In genomic region chr2:190794466-190795184, GRCh38 we compare ENCODE assay signal across 18 cellular contexts.
A peak's percentile ranks its signal among the peaks of the same experiment; 100 is the strongest.
DNase-seq lines count a peak whose midpoint lies in the region; ATAC-seq and TF ChIP-seq lines count a peak whose summit lies in the region.
"Had no signal": no experiment of that assay in that cellular context is flagged by ENCODE, and none has a peak within 500 bp of the region (broad histone marks: within the 10 kb centered on the region; RNA-seq: fewer than 3 reads in every experiment).

No MANE protein-coding gene starts in this region.

- no peak overlapping the region for H3K27ac ChIP-seq in left lung
- H3K27ac ChIP-seq: ascending aorta, heart right ventricle, right atrium auricular region, RWPE1 had no signal

- H3K27me3 Mint-ChIP-seq in activated naive CD4-positive, alpha-beta T cell treated with anti-CD3 and anti-CD28 coated beads, Interleukin-2, amount 50 U/mL, for 24 hours, result no peaks in the 10 kb centered on the region
- H3K27me3 Mint-ChIP-seq: activated B cell treated with CpG ODN at 0.5 μM for 24 hours had no signal

- H3K4me1 ChIP-seq in left lung, result peaks cover 6 to 24% of the 10 kb centered on the region in 2 donors

- no peaks in the 10 kb centered on the region for H3K36me3 ChIP-seq in left lung
- H3K36me3 ChIP-seq: ascending aorta, heart right ventricle, right atrium auricular region had no signal

- no peak for DNase-seq in activated naive CD4-positive, alpha-beta T cell treated with anti-CD3 and anti-CD28 coated beads, Interleukin-2, amount 50 U/mL, for 16 hours
- DNase-seq in glomerular visceral epithelial cell (ENCODE audit: extremely low spot score) (peak; percentile 48), left lung (no peak), Right ventricle myocardium superior (no peak)
- DNase-seq: activated B cell treated with CpG ODN at 0.5 μM for 24 hours; activated gamma-delta T cell treated with Interleukin-2 at 50 U/mL for 16 hours; heart right ventricle; left colon; mesenchymal stem cell; NCI-H187 treated with DMSO at 0.1 percent for 48 hours; stimulated activated CD4-positive, alpha-beta T cell treated with anti-CD3 and anti-CD28 coated beads, Interleukin-12 subunit alpha, Interleukin-12 subunit beta, amount 100 ng/mL, for 4 hours; T-helper 9 cell had no signal

- H3K4me3 ChIP-seq in left lung, result no peak overlapping the region
- H3K4me3 ChIP-seq: ascending aorta, heart right ventricle, right atrium auricular region had no signal

- H3K9me3 ChIP-seq in left lung, result no peaks in the 10 kb centered on the region
- H3K9me3 ChIP-seq: ascending aorta, heart right ventricle, right atrium auricular region had no signal

- ATAC-seq in SK-N-SH treated with all-trans-retinoic acid at 6 μM for 48 hours, result peak; percentile 39; the same call in 2 of the 3 replicates
- ATAC-seq in GM21528 (IDR thresholded peaks at IDR 0.05; ENCODE audit: low FRiP score, unreplicated experiment), result no peak
- no peak for ATAC-seq in left lung
- no peak for ATAC-seq in Right ventricle myocardium superior (ENCODE audit: poor library complexity)
- ATAC-seq: heart right ventricle, left colon had no signal

- no peaks in the 10 kb centered on the region for H3K36me3 Mint-ChIP-seq in activated naive CD4-positive, alpha-beta T cell treated with anti-CD3 and anti-CD28 coated beads, Interleukin-2, amount 50 U/mL, for 24 hours

- peaks cover 61% of the 10 kb centered on the region for H3K4me1 Mint-ChIP-seq in activated naive CD4-positive, alpha-beta T cell treated with anti-CD3 and anti-CD28 coated beads, Interleukin-2, amount 50 U/mL, for 24 hours
- H3K4me1 Mint-ChIP-seq: activated B cell treated with CpG ODN at 0.5 μM for 24 hours had no signal

- H3K9me3 Mint-ChIP-seq in activated naive CD4-positive, alpha-beta T cell treated with anti-CD3 and anti-CD28 coated beads, Interleukin-2, amount 50 U/mL, for 24 hours, result no peaks in the 10 kb centered on the region
- H3K9me3 Mint-ChIP-seq: activated B cell treated with CpG ODN at 0.5 μM for 24 hours had no signal

- no peak for TF ChIP-seq CTCF in left lung (IDR thresholded peaks at IDR 0.05)

- H3K27me3 ChIP-seq in left lung, result no peaks in the 10 kb centered on the region
- H3K27me3 ChIP-seq: ascending aorta, heart right ventricle, right atrium auricular region had no signal

- H3K4me3 Mint-ChIP-seq in activated naive CD4-positive, alpha-beta T cell treated with anti-CD3 and anti-CD28 coated beads, Interleukin-2, amount 50 U/mL, for 24 hours, result peak overlapping the region; percentile 43
- H3K4me3 Mint-ChIP-seq: activated B cell treated with CpG ODN at 0.5 μM for 24 hours had no signal

- intact Hi-C loops in left lung (cut with DNase I), result no loop called here
- intact Hi-C loops in Right ventricle myocardium superior (cut with DNase I), result no loop called here

- H3K27ac Mint-ChIP-seq in activated naive CD4-positive, alpha-beta T cell treated with anti-CD3 and anti-CD28 coated beads, Interleukin-2, amount 50 U/mL, for 24 hours, result peak overlapping the region; percentile 94
- H3K27ac Mint-ChIP-seq: activated B cell treated with CpG ODN at 0.5 μM for 24 hours had no signal

TF ChIP-seq in SK-N-SH treated with all-trans-retinoic acid at 6 μM for 48 hours, 23 proteins besides CTCF, POLR2A, EP300 and RAD21:
- TF ChIP-seq ZNF70 (CRISPR knock-in tag; IDR thresholded peaks at IDR 0.05), result no peak
- TF ChIP-seq RARB (CRISPR knock-in tag; IDR thresholded peaks at IDR 0.05), result no peak
- no peak for TF ChIP-seq POU6F1 (CRISPR knock-in tag; IDR thresholded peaks at IDR 0.05; ENCODE audit: borderline replicate concordance, low read depth)
- TF ChIP-seq GLIS3 (CRISPR knock-in tag; IDR thresholded peaks at IDR 0.05), result no peak
- no peak for TF ChIP-seq SNAI2 (CRISPR knock-in tag; IDR thresholded peaks at IDR 0.05)
- no peak for TF ChIP-seq OSR1 (CRISPR knock-in tag; IDR thresholded peaks at IDR 0.05)
- TF ChIP-seq CREB5 (CRISPR knock-in tag; IDR thresholded peaks at IDR 0.05; ENCODE audit: low read depth), result no peak
- TF ChIP-seq ZNF8 (CRISPR knock-in tag; IDR thresholded peaks at IDR 0.05), result no peak
- no peak for TF ChIP-seq ZNF565 (CRISPR knock-in tag; conservative IDR thresholded peaks at IDR 0.05; ENCODE audit: low read depth)
- TF ChIP-seq CSDC2 (CRISPR knock-in tag; IDR thresholded peaks at IDR 0.05), result no peak
